In the genomic region with DNA sequence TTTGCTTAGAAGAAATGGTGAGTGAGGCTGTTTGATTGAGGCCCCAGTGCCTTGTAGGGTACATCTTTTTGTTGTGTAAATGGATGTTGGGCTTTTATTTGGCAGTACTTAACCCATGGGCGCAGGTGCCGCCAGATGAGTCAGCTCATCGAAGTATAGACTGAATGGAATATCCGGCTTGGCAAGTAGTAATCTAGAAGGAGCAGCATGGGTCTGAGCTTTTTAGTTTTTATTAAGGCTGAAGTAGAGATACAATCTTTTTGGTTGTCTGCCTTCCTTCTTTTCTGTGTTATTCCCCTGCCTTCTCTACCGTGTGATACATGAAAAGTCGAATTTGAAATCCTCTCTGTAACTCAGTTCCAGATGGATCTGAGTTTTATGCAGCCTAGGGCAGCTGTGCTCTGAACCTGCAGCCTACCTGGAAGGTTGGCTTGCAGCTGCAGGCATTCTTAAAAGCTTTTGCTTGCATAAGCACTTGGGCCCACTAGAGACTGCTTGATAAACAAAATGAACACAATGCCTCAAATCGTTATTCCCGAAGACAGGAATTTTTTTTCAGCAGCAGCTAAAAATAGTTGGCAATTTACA, we compare ENCODE assay signal across 9 cellular contexts.
DNase-seq lines count a peak whose midpoint lies in the region; ATAC-seq and TF ChIP-seq lines count a peak whose summit lies in the region.
"Had no signal": no experiment of that assay in that cellular context is flagged by ENCODE, and none has a peak within 500 bp of the region (broad histone marks: within the 10 kb centered on the region; RNA-seq: fewer than 3 reads in every experiment).

No MANE protein-coding gene starts in this region.

- H3K79me2 ChIP-seq in mammary epithelial cell (ENCODE audit: insufficient read depth, low read length), result no peaks in the 10 kb centered on the region

- TF ChIP-seq POLR2A in breast epithelium (IDR thresholded peaks at IDR 0.05) (no peak), thyroid gland (IDR thresholded peaks at IDR 0.05) (no peak)

- dilution Hi-C loops in mammary epithelial cell (cut with HindIII; ENCODE audit: low sequenced_read_pairs), result no loop called here

- in situ Hi-C loops in mammary epithelial cell (cut with MboI; ENCODE audit: low sequenced_read_pairs in 2 of 2), result no loop called here

- H3K27me3 ChIP-seq in mammary epithelial cell (ENCODE audit: insufficient read depth, low read length), result no peaks in the 10 kb centered on the region
- no peaks in the 10 kb centered on the region for H3K27me3 ChIP-seq in breast epithelium
- H3K27me3 ChIP-seq in thyroid gland, result no peaks in the 10 kb centered on the region

- peaks cover 4% of the 10 kb centered on the region for H3K36me3 ChIP-seq in mammary epithelial cell (ENCODE audit: insufficient read depth, low read length)
- H3K36me3 ChIP-seq in breast epithelium, result no peaks in the 10 kb centered on the region
- H3K36me3 ChIP-seq in thyroid gland, result no peaks in the 10 kb centered on the region

- H3K9ac ChIP-seq in mammary epithelial cell (ENCODE audit: insufficient read depth, low read length), result no peak overlapping the region

- intact Hi-C loops in mammary epithelial cell (cut with micrococcal nuclease), result no loop called here
- intact Hi-C loops in breast epithelium (cut with DNase I; ENCODE audit: low total_unique reads), result no loop called here
- intact Hi-C loops in thyroid gland (cut with DNase I), result no loop called here
- intact Hi-C loops in sciatic nerve (cut with DNase I), result no loop called here

- no peaks in the 10 kb centered on the region for H4K20me1 ChIP-seq in mammary epithelial cell (ENCODE audit: insufficient read depth, low read length)

- 34% methylated on average over 7 of the region's 8 CpGs for WGBS in mammary epithelial cell (ENCODE audit: low coverage, missing lambda C conversion rate)
- 29 to 37% methylated on average over 8 of the region's 8 CpGs for WGBS in thyroid gland, 2 donors

- DNase-seq in mammary epithelial cell (peak; percentile 8), breast epithelium (ENCODE audit: low spot score in 2 of 2) (no peak), NCI-H526 treated with DMSO at 0.1 percent for 48 hours (lab: John Stamatoyannopoulos, UW) (peak; percentile 87), iPS DF 19.7 (ENCODE audit: low read depth, low spot score) (peak; percentile 82), thyroid gland (peak; percentile 26 to 42), sciatic nerve (ENCODE audit: low spot score) (no peak)
- DNase-seq: 8988T had no signal

- ATAC-seq in HG03565 (IDR thresholded peaks at IDR 0.05; ENCODE audit: unreplicated experiment) (no peak), sciatic nerve (no peak), HG03439 (IDR thresholded peaks at IDR 0.05; ENCODE audit: unreplicated experiment) (no peak)

- no TSS peak for BruUV-seq in mammary epithelial cell (replicated peaks; lab: Mats Ljungman, UMichigan)

- H2AFZ ChIP-seq in mammary epithelial cell (ENCODE audit: low read depth, low read length), result no peak overlapping the region

- no peaks in the 10 kb centered on the region for H3K9me3 ChIP-seq in mammary epithelial cell (replicated peaks; ENCODE audit: insufficient read depth, low read length)
- H3K9me3 ChIP-seq in breast epithelium, result no peaks in the 10 kb centered on the region
- H3K9me3 ChIP-seq in thyroid gland, result no peaks in the 10 kb centered on the region

- TF ChIP-seq CTCF in mammary epithelial cell (conservative IDR thresholded peaks at IDR 0.05 in 1 of 2, IDR thresholded peaks at IDR 0.05 in 1 of 2; ENCODE audit: extremely low read depth in 1 of 2, insufficient read depth in 1 of 2, low read depth in 1 of 2, low read length in 2 of 2) (no peak), breast epithelium (IDR thresholded peaks at IDR 0.05) (no peak), thyroid gland (IDR thresholded peaks at IDR 0.05) (no peak)

- H3K27ac ChIP-seq in mammary epithelial cell (ENCODE audit: insufficient read depth, low read depth, low read length) (no peak overlapping the region), breast epithelium (peak overlapping the region in 1 of 2 donors; percentile 17), thyroid gland (no peak overlapping the region)

- H3K4me3 ChIP-seq in mammary epithelial cell (replicated peaks in 1 of 3; ENCODE audit: insufficient read depth in 1 of 3, low read depth in 2 of 3, low read length in 3 of 3) (no peak overlapping the region), breast epithelium (no peak overlapping the region), thyroid gland (replicated peaks in 1 of 3) (no peak overlapping the region)

- H3K4me2 ChIP-seq in mammary epithelial cell (ENCODE audit: insufficient read depth, low read depth, low read length), result no peak overlapping the region

- CTCF ChIA-PET in mammary epithelial cell (lab: Charles Lee; ENCODE audit: low non-redundant PET), result interaction anchor here (0.6 kb wide), 1 partner anchor 51 kb away, joined by 3 read pairs; no protein-coding TSS in a partner anchor

- peaks cover 4% of the 10 kb centered on the region for H3K4me1 ChIP-seq in mammary epithelial cell (ENCODE audit: insufficient read depth, low read length)
- H3K4me1 ChIP-seq in breast epithelium, result peaks cover 4 to 8% of the 10 kb centered on the region in 2 donors
- peaks cover 10 to 13% of the 10 kb centered on the region in 2 donors for H3K4me1 ChIP-seq in thyroid gland

Comparison
In these comparisons a context has a peak if more than half of its experiments do, and no peak if none do; other contexts are left out.
1. DNase-seq: peak in mammary epithelial cell (single experiment), NCI-H526 treated with DMSO at 0.1 percent for 48 hours (single experiment), iPS DF 19.7 (single experiment) and thyroid gland (2 of 2); none in breast epithelium (0 of 2) and sciatic nerve (single experiment).